27 cellular contexts compared by ENCODE assay signal in the genomic region with DNA sequence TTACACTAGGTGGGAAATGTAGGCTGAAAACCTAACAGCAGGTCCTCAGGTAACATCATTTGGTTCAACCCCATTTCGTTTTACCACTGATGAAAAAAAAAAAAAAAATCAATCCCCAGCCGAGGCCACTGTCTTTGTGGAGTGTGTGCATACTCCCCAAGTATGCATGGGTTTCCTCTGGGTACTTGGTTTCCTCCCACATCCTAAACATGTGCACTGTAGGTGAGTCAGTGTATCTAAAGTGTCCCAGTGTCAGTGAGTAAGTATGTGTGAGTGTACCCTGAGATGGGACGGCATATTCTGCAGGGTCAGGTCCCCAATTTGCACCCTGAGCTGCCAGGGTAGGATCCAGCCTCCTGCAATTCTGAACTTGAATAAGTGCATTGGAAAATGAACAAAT.
"Had no signal": no experiment of that assay in that cellular context is flagged by ENCODE, and none has a peak within 500 bp of the region (broad histone marks: within the 10 kb centered on the region; RNA-seq: fewer than 3 reads in every experiment).

No MANE protein-coding gene starts in this region.

- H3K27ac ChIP-seq: hepatocyte, left ventricle myocardium inferior, neural progenitor cell, neutrophil, parathyroid adenoma, right atrium auricular region, skin epidermis, suprapubic skin, thoracic aorta, tibial artery, upper lobe of right lung had no signal

- H3K9me3 ChIP-seq: left ventricle myocardium inferior, neutrophil, right atrium auricular region, suprapubic skin, thoracic aorta, tibial artery, upper lobe of right lung had no signal

- DNase-seq: islet precursor cell; left ventricle myocardium inferior; mesendoderm; naive B cell; natural killer cell; nephron progenitor cell; occipital lobe; stimulated activated CD4-positive, alpha-beta T cell treated with anti-CD3 and anti-CD28 coated beads, Interleukin-12 subunit alpha, Interleukin-12 subunit beta, amount 100 ng/mL, for 4 hours; stimulated activated CD4-positive, alpha-beta T cell treated with anti-CD3 and anti-CD28 coated beads, Interleukin-15, amount 100 ng/mL, for 24 hours; stimulated activated CD4-positive, alpha-beta T cell treated with anti-CD3 and anti-CD28 coated beads, Interleukin-2, amount 100 ng/mL, for 24 hours; stimulated activated CD4-positive, alpha-beta T cell treated with anti-CD3 and anti-CD28 coated beads, Interleukin-4, amount 100 ng/mL, for 1 hour; stimulated activated naive CD4-positive, alpha-beta T cell; tibial artery; trophoblast cell; upper lobe of right lung had no signal

- H3K36me3 ChIP-seq: left ventricle myocardium inferior, neural progenitor cell, neutrophil, right atrium auricular region, suprapubic skin, thoracic aorta, tibial artery, upper lobe of right lung had no signal

- H3K27me3 ChIP-seq: hepatocyte, neural progenitor cell, neutrophil, right atrium auricular region, suprapubic skin, tibial artery, upper lobe of right lung had no signal

- H3K4me1 ChIP-seq: left ventricle myocardium inferior, parathyroid adenoma, right atrium auricular region, suprapubic skin, tibial artery, upper lobe of right lung had no signal

- H3K27ac Mint-ChIP-seq: mesothelial cell of epicardium; naive B cell; natural killer cell; nephron progenitor cell; stimulated activated naive CD8-positive, alpha-beta T cell treated with anti-CD3 and anti-CD28 coated beads, Interleukin-15, Interleukin-2, amounts not matched to agents 100 ng/mL and 50 ng/mL, for 24 hours had no signal

- H3K4me1 Mint-ChIP-seq: natural killer cell had no signal

- H3K4me3 Mint-ChIP-seq: mesothelial cell of epicardium; naive B cell; natural killer cell; nephron progenitor cell; neural progenitor cell; stimulated activated naive CD8-positive, alpha-beta T cell treated with anti-CD3 and anti-CD28 coated beads, Interleukin-15, Interleukin-2, amounts not matched to agents 100 ng/mL and 50 ng/mL, for 24 hours had no signal

- H3K4me3 ChIP-seq: hepatocyte, left ventricle myocardium inferior, lung, neural progenitor cell, right atrium auricular region, skin epidermis, suprapubic skin, thoracic aorta, tibial artery, upper lobe of right lung had no signal

- ATAC-seq: natural killer cell, sciatic nerve, upper lobe of right lung had no signal

- H3K36me3 Mint-ChIP-seq: mesothelial cell of epicardium, naive B cell, natural killer cell had no signal

- H3K9me3 Mint-ChIP-seq: naive B cell; natural killer cell; nephron progenitor cell; stimulated activated naive CD8-positive, alpha-beta T cell treated with anti-CD3 and anti-CD28 coated beads, Interleukin-15, Interleukin-2, amounts not matched to agents 100 ng/mL and 50 ng/mL, for 24 hours had no signal
